ENCODE assay signal across 14 cellular contexts in genomic region chr2:197455428-197455827, GRCh38. TPM values are rescaled to one million over a fixed set of nuclear protein-coding genes. Genes with fewer than 3 reads are reported as not detected.
DNase-seq lines count a peak whose midpoint lies in the region; ATAC-seq and TF ChIP-seq lines count a peak whose summit lies in the region.
"Had no signal": no experiment of that assay in that cellular context is flagged by ENCODE, and none has a peak within 500 bp of the region (broad histone marks: within the 10 kb centered on the region; RNA-seq: fewer than 3 reads in every experiment).

No MANE protein-coding gene starts in this region.

- TF ChIP-seq CTCF in fibroblast of pulmonary artery (IDR thresholded peaks at IDR 0.05; ENCODE audit: low read length, missing control alignments): no peak

- peaks cover 8% of the 10 kb centered on the region for H3K36me3 ChIP-seq in skeletal muscle satellite cell (ENCODE audit: insufficient read depth, low read length)

- peaks cover 43% of the 10 kb centered on the region for H3K4me1 Mint-ChIP-seq in activated CD8-positive, alpha-beta memory T cell treated with anti-CD3 and anti-CD28 coated beads, Interleukin-2, amount 10 ng/mL, durations not matched to agents 7 days and 5 days
- peaks cover 64 to 66% (median 65%) of the 10 kb centered on the region in 3 donors for H3K4me1 Mint-ChIP-seq in T-cell

- CTCF ChIA-PET in activated CD8-positive, alpha-beta memory T cell treated with anti-CD3 and anti-CD28 coated beads, Interleukin-2, amount 10 ng/mL, durations not matched to agents 7 days and 5 days (lab: Charles Lee): interaction anchor here (0.9 kb wide), 1 partner anchor 58 kb away, joined by 3 read pairs; no protein-coding TSS in a partner anchor
- CTCF ChIA-PET in T-cell (lab: Charles Lee): interaction anchor here in 1 of 2 donors (0.6 kb wide), 1 partner anchor 333 kb away, joined by 3 read pairs; no protein-coding TSS in a partner anchor

- no peaks in the 10 kb centered on the region for H3K27me3 ChIP-seq in skeletal muscle satellite cell (ENCODE audit: control insufficient read depth, insufficient read depth, low read length)
- H3K27me3 ChIP-seq: neutrophil, upper lobe of left lung had no signal

- no peak overlapping the region for H3K9ac ChIP-seq in skeletal muscle satellite cell (ENCODE audit: low read depth, low read length)

- H3K9me3 ChIP-seq in skeletal muscle satellite cell (replicated peaks; ENCODE audit: low read length): no peaks in the 10 kb centered on the region
- H3K9me3 ChIP-seq: neutrophil, upper lobe of left lung had no signal

- H3K9me3 Mint-ChIP-seq in activated CD8-positive, alpha-beta memory T cell treated with anti-CD3 and anti-CD28 coated beads, Interleukin-2, amount 10 ng/mL, durations not matched to agents 7 days and 5 days (ENCODE audit: low read depth): no peaks in the 10 kb centered on the region
- no peaks in the 10 kb centered on the region for H3K9me3 Mint-ChIP-seq in T-cell

- POLR2A ChIA-PET in T-cell (lab: Charles Lee): interaction anchor here (0.5 to 0.9 kb wide), 6 partner anchors 17 to 67 kb away, joined by 3 to 5 read pairs (median 4); no protein-coding TSS in a partner anchor

- peaks cover 20% of the 10 kb centered on the region for H3K4me1 ChIP-seq in skeletal muscle satellite cell (ENCODE audit: control insufficient read depth, insufficient read depth, low read length)

- H3K27me3 Mint-ChIP-seq in activated CD8-positive, alpha-beta memory T cell treated with anti-CD3 and anti-CD28 coated beads, Interleukin-2, amount 10 ng/mL, durations not matched to agents 7 days and 5 days: no peaks in the 10 kb centered on the region
- H3K27me3 Mint-ChIP-seq in T-cell: no peaks in the 10 kb centered on the region

- H3K36me3 Mint-ChIP-seq in activated CD8-positive, alpha-beta memory T cell treated with anti-CD3 and anti-CD28 coated beads, Interleukin-2, amount 10 ng/mL, durations not matched to agents 7 days and 5 days: peaks cover 18% of the 10 kb centered on the region
- H3K36me3 Mint-ChIP-seq in T-cell: no peaks in the 10 kb centered on the region

- no peak for ATAC-seq in activated CD8-positive, alpha-beta memory T cell treated with anti-CD3 and anti-CD28 coated beads, Interleukin-2, amount 10 ng/mL, durations not matched to agents 7 days and 5 days
- ATAC-seq in T-cell (replicated peaks in 1 of 4): no peak
- ATAC-seq in GM19351 (IDR thresholded peaks at IDR 0.05; ENCODE audit: unreplicated experiment): no peak
- ATAC-seq: left cardiac atrium had no signal

- no peak for DNase-seq in activated CD8-positive, alpha-beta memory T cell treated with anti-CD3 and anti-CD28 coated beads, Interleukin-2, amount 10 ng/mL, durations not matched to agents 7 days and 5 days
- DNase-seq in activated CD8-positive, alpha-beta memory T cell treated with anti-CD3 and anti-CD28 coated beads for 24 hours: no peak
- DNase-seq in T-cell: no peak
- no peak for DNase-seq in fibroblast of pulmonary artery (ENCODE audit: low read depth)
- DNase-seq in stimulated activated naive CD4-positive, alpha-beta T cell (lab: John Stamatoyannopoulos, UW): no peak
- no peak for DNase-seq in NCI-H510A treated with DMSO at 0.1 percent for 48 hours (lab: John Stamatoyannopoulos, UW)
- DNase-seq: left cardiac atrium, NCI-H446, RPMI8226, T1000, upper lobe of left lung had no signal

- H3K4me2 ChIP-seq in skeletal muscle satellite cell (ENCODE audit: low read length): peak overlapping the region; percentile 72

- H3K27ac Mint-ChIP-seq in activated CD8-positive, alpha-beta memory T cell treated with anti-CD3 and anti-CD28 coated beads, Interleukin-2, amount 10 ng/mL, durations not matched to agents 7 days and 5 days: peak overlapping the region; percentile 43
- H3K27ac Mint-ChIP-seq in T-cell: peak overlapping the region in 1 of 2 donors; percentile 34

- H3K4me3 ChIP-seq in fibroblast of pulmonary artery (replicated peaks; ENCODE audit: low read depth, low read length): peak overlapping the region; percentile 100
- H3K4me3 ChIP-seq in skeletal muscle satellite cell (ENCODE audit: low read length): peak overlapping the region; percentile 76

- H3K4me3 Mint-ChIP-seq in activated CD8-positive, alpha-beta memory T cell treated with anti-CD3 and anti-CD28 coated beads, Interleukin-2, amount 10 ng/mL, durations not matched to agents 7 days and 5 days: peak overlapping the region; percentile 11
- H3K4me3 Mint-ChIP-seq in T-cell: peak overlapping the region; percentile 39 to 57 (median 57)

RNA-seq across cellular contexts. Expression of gene COQ10B, which starts 2.1 kb away (rescaled TPM):
- 10 to 100 TPM; 25.9 to 26.6 TPM for total RNA-seq in activated CD8-positive, alpha-beta memory T cell treated with anti-CD3 and anti-CD28 coated beads, Interleukin-2, amount 10 ng/mL, durations not matched to agents 7 days and 5 days
- total RNA-seq in T-cell: 10 to 100 TPM; 27.3 to 51.4 (median 28.0) TPM
- 29.7 and 34.2 TPM in 2 replicates for total RNA-seq in skeletal muscle satellite cell (2012; rRNA removed)

RNA-seq across cellular contexts. Expression of gene SF3B1, which starts 20.6 kb away (rescaled TPM):
- 100 to 1,000 TPM; 266 to 298 TPM for total RNA-seq in activated CD8-positive, alpha-beta memory T cell treated with anti-CD3 and anti-CD28 coated beads, Interleukin-2, amount 10 ng/mL, durations not matched to agents 7 days and 5 days
- total RNA-seq in T-cell: 100 to 1,000 TPM; 468 to 579 (median 497) TPM
- 150 and 156 TPM in 2 replicates for total RNA-seq in skeletal muscle satellite cell (2012; rRNA removed)

RNA-seq across cellular contexts. Expression of gene HSPD1, which starts 44.2 kb away (rescaled TPM):
- 100 to 1,000 TPM; 298 to 427 TPM for total RNA-seq in activated CD8-positive, alpha-beta memory T cell treated with anti-CD3 and anti-CD28 coated beads, Interleukin-2, amount 10 ng/mL, durations not matched to agents 7 days and 5 days
- 100 to 1,000 TPM; 125 to 164 (median 130) TPM for total RNA-seq in T-cell
- 263 and 281 TPM in 2 replicates for total RNA-seq in skeletal muscle satellite cell (2012; rRNA removed)

RNA-seq across cellular contexts. Expression of gene HSPE1, which starts 44.8 kb away (rescaled TPM):
- 100 to 1,000 TPM; 149 to 170 TPM for total RNA-seq in activated CD8-positive, alpha-beta memory T cell treated with anti-CD3 and anti-CD28 coated beads, Interleukin-2, amount 10 ng/mL, durations not matched to agents 7 days and 5 days
- 10 to 100 TPM; 49.9 to 72.7 (median 55.1) TPM for total RNA-seq in T-cell
- 124 and 140 TPM in 2 replicates for total RNA-seq in skeletal muscle satellite cell (2012; rRNA removed)
